Comparison of ENCODE assay signal across 1 cellular context in genomic region chr1:22963044-22963677, GRCh38.
TF ChIP-seq lines count a peak whose summit lies in the region.

No MANE protein-coding gene starts in this region.

TF ChIP-seq in K562, 482 proteins besides CTCF, POLR2A, EP300 and RAD21:
- TF ChIP-seq ZBTB49 (CRISPR knock-in tag; IDR thresholded peaks at IDR 0.05; ENCODE audit: borderline replicate concordance) = no peak
- no peak for TF ChIP-seq BRF2 (IDR thresholded peaks at IDR 0.05; ENCODE audit: borderline replicate concordance, insufficient read depth, insufficient read length)
- no peak for TF ChIP-seq MITF (IDR thresholded peaks at IDR 0.05)
- no peak for TF ChIP-seq GTF2B (IDR thresholded peaks at IDR 0.05; ENCODE audit: extremely low read depth, insufficient read length)
- no peak for TF ChIP-seq TOE1 (IDR thresholded peaks at IDR 0.05; ENCODE audit: borderline replicate concordance)
- TF ChIP-seq TOE1 (CRISPR knock-in tag; IDR thresholded peaks at IDR 0.05; ENCODE audit: borderline replicate concordance, low read depth) = no peak
- TF ChIP-seq U2AF2 (optimal IDR thresholded peaks at IDR 0.05; ENCODE audit: low read depth, low read length) = no peak
